In genomic region chr18:48166971-48167370, GRCh38 we compare ENCODE assay signal across 16 cellular contexts.
A peak's percentile ranks its signal among the peaks of the same experiment; 100 is the strongest.
DNase-seq lines count a peak whose midpoint lies in the region; ATAC-seq, FAIRE-seq and TF ChIP-seq lines count a peak whose summit lies in the region.
"Had no signal": no experiment of that assay in that cellular context is flagged by ENCODE, and none has a peak within 500 bp of the region (broad histone marks: within the 10 kb centered on the region; RNA-seq: fewer than 3 reads in every experiment).

No MANE protein-coding gene starts in this region.

- peak; percentile 65 for DNase-seq in GDM1 (lab: John Stamatoyannopoulos, UW)
- DNase-seq in NB4 (ENCODE audit: low read depth) = peak; percentile 73
- no peak for DNase-seq in urothelium cell line (ENCODE audit: low spot score)
- DNase-seq: activated CD4-positive, alpha-beta T cell treated with anti-CD3 and anti-CD28 coated beads for 48 hours; activated naive CD4-positive, alpha-beta T cell treated with anti-CD3 and anti-CD28 coated beads for 36 hours; NCI-H526; pancreas; SJCRH30 had no signal

- no peaks in the 10 kb centered on the region for H3K27me3 ChIP-seq in gastroesophageal sphincter
- H3K27me3 ChIP-seq: pancreas, SJCRH30 had no signal

- no peaks in the 10 kb centered on the region for H3K27me3 Mint-ChIP-seq in nephron (ENCODE audit: low read depth)

- no peaks in the 10 kb centered on the region for H3K36me3 ChIP-seq in gastroesophageal sphincter
- H3K36me3 ChIP-seq: pancreas, SJCRH30 had no signal

- no peaks in the 10 kb centered on the region for H3K9me3 ChIP-seq in gastroesophageal sphincter
- H3K9me3 ChIP-seq: pancreas, SJCRH30 had no signal

- peaks cover 0 to 46% (median 7%) of the 10 kb centered on the region in 3 donors for H3K4me1 ChIP-seq in gastroesophageal sphincter

- FAIRE-seq in urothelium cell line (lab: Jason Lieb, UNC) = no peak
- FAIRE-seq: pancreas had no signal

- no peak overlapping the region for H3K4me3 ChIP-seq in NB4 (ENCODE audit: low read depth, low read length)
- H3K4me3 ChIP-seq in gastroesophageal sphincter = no peak overlapping the region
- H3K4me3 ChIP-seq: coronary artery, pancreas, SJCRH30 had no signal

- TF ChIP-seq EP300 in gastroesophageal sphincter (IDR thresholded peaks at IDR 0.05) = no peak

- H3K4me1 Mint-ChIP-seq in nephron = peaks cover 71% of the 10 kb centered on the region

- WGBS in gastroesophageal sphincter (ENCODE audit: low coverage in 1 of 2), 2 donors = 56 to 59% methylated on average over 6 to 7 of the region's 8 CpGs

- TF ChIP-seq CTCF in NB4 (IDR thresholded peaks at IDR 0.05; ENCODE audit: low read depth, low read length) (no peak), gastroesophageal sphincter (IDR thresholded peaks at IDR 0.05) (no peak), nephron (IDR thresholded peaks at IDR 0.05; ENCODE audit: unreplicated experiment in 3 of 3) (no peak)

- H3K27ac Mint-ChIP-seq in nephron = peak overlapping the region; percentile 89 to 98 (median 96)
- H3K27ac Mint-ChIP-seq: activated naive CD4-positive, alpha-beta T cell treated with anti-CD3 and anti-CD28 coated beads for 36 hours; stimulated activated effector memory CD8-positive, alpha-beta T cell treated with anti-CD3 and anti-CD28 coated beads, Interleukin-12 subunit alpha, Interleukin-12 subunit beta, amount 100 ng/mL, for 72 hours had no signal

- no peaks in the 10 kb centered on the region for H3K9me3 Mint-ChIP-seq in nephron
- H3K9me3 Mint-ChIP-seq: activated naive CD4-positive, alpha-beta T cell treated with anti-CD3 and anti-CD28 coated beads for 36 hours; stimulated activated effector memory CD8-positive, alpha-beta T cell treated with anti-CD3 and anti-CD28 coated beads, Interleukin-12 subunit alpha, Interleukin-12 subunit beta, amount 100 ng/mL, for 72 hours had no signal

- peak overlapping the region in 3 of 4 donors; percentile 41 to 44 (median 42) for H3K27ac ChIP-seq in gastroesophageal sphincter
- H3K27ac ChIP-seq: C4-2B, SJCRH30 had no signal

- ATAC-seq in gastroesophageal sphincter (peak; percentile 50), GM18511 (IDR thresholded peaks at IDR 0.05; ENCODE audit: unreplicated experiment) (no peak), HG03442 (IDR thresholded peaks at IDR 0.05; ENCODE audit: unreplicated experiment) (no peak), GM18907 (IDR thresholded peaks at IDR 0.05; ENCODE audit: unreplicated experiment) (no peak)
- ATAC-seq: stimulated activated effector memory CD8-positive, alpha-beta T cell treated with anti-CD3 and anti-CD28 coated beads, Interleukin-12 subunit alpha, Interleukin-12 subunit beta, amount 100 ng/mL, for 72 hours had no signal

- H3K36me3 Mint-ChIP-seq in nephron (ENCODE audit: low read depth) = no peaks in the 10 kb centered on the region
- H3K36me3 Mint-ChIP-seq: stimulated activated effector memory CD8-positive, alpha-beta T cell treated with anti-CD3 and anti-CD28 coated beads, Interleukin-12 subunit alpha, Interleukin-12 subunit beta, amount 100 ng/mL, for 72 hours had no signal

- TF ChIP-seq POLR2A in NB4 (IDR thresholded peaks at IDR 0.05; ENCODE audit: extremely low read depth, insufficient read length) (no peak), gastroesophageal sphincter (IDR thresholded peaks at IDR 0.05) (no peak)

- H3K4me3 Mint-ChIP-seq in nephron = peak overlapping the region; percentile 12 to 50 (median 23)
- H3K4me3 Mint-ChIP-seq: activated naive CD4-positive, alpha-beta T cell treated with anti-CD3 and anti-CD28 coated beads for 36 hours; stimulated activated effector memory CD8-positive, alpha-beta T cell treated with anti-CD3 and anti-CD28 coated beads, Interleukin-12 subunit alpha, Interleukin-12 subunit beta, amount 100 ng/mL, for 72 hours had no signal
